In genomic region chr17:64837018-64837761, GRCh38 we compare ENCODE assay signal across 8 cellular contexts.
DNase-seq lines count a peak whose midpoint lies in the region; ATAC-seq and TF ChIP-seq lines count a peak whose summit lies in the region.
"Not testable (repeated sequence)": the region's sequence is repeated elsewhere in the genome, so short reads cannot be mapped to it uniquely, and the experiment has no call there.

No MANE protein-coding gene starts in this region.

- not testable (repeated sequence) for H3K36me3 Mint-ChIP-seq in Caco-2 (ENCODE audit: insufficient read depth, unreplicated experiment)

- intact Hi-C loops in Caco-2 (cut with micrococcal nuclease; ENCODE audit: unreplicated experiment) = not testable (repeated sequence)

- H3K9me3 ChIP-seq in Caco-2; OCI-LY1 (ENCODE audit: low read length); mononuclear cell (ENCODE audit: low read depth, low read length): not testable (repeated sequence)

- not testable (repeated sequence) for H3K4me1 ChIP-seq in Caco-2; OCI-LY1 (ENCODE audit: insufficient read depth, low read length, severe bottlenecking)
- H3K4me1 ChIP-seq in mononuclear cell (ENCODE audit: insufficient read depth, low read length) = peaks cover 50% of the 10 kb centered on the region

- H3K79me2 ChIP-seq in OCI-LY1 (ENCODE audit: insufficient read depth, low read length) = not testable (repeated sequence)

- ATAC-seq in GM21381 (IDR thresholded peaks at IDR 0.05; ENCODE audit: unreplicated experiment) = peak; percentile 94

- H4K20me1 ChIP-seq in OCI-LY1 (ENCODE audit: insufficient read depth, low read length) = not testable (repeated sequence)

- H3K4me3 Mint-ChIP-seq in Caco-2 (ENCODE audit: unreplicated experiment) = peak overlapping the region; percentile 88

- H3K27ac ChIP-seq in OCI-LY1 (ENCODE audit: low read depth, low read length, poor library complexity, severe bottlenecking) = not testable (repeated sequence)
- peak overlapping the region; percentile 87 for H3K27ac ChIP-seq in epithelial cell of prostate

- H3K4me3 ChIP-seq in Caco-2 (ENCODE audit: low read depth, low read length) = peak overlapping the region; percentile 69
- peak overlapping the region; percentile 91 for H3K4me3 ChIP-seq in OCI-LY1 (ENCODE audit: low read depth, low read length, poor library complexity, severe bottlenecking)
- H3K4me3 ChIP-seq in mononuclear cell (ENCODE audit: low read length) = peak overlapping the region; percentile 52

- peak overlapping the region; percentile 88 for H3K27ac Mint-ChIP-seq in Caco-2 (ENCODE audit: unreplicated experiment)

- H3F3A ChIP-seq in OCI-LY1 (ENCODE audit: insufficient read depth, low read length) = not testable (repeated sequence)

- H3K9ac ChIP-seq in OCI-LY1 (ENCODE audit: low read length) = peak overlapping the region; percentile 88

- H2AFZ ChIP-seq in OCI-LY1 (ENCODE audit: low read length) = not testable (repeated sequence)

- H3K27me3 ChIP-seq in Caco-2 (replicated peaks; ENCODE audit: control insufficient read depth, insufficient read depth, low read length); OCI-LY1 (ENCODE audit: insufficient read depth, low read length); mononuclear cell (ENCODE audit: insufficient read depth, low read length): not testable (repeated sequence)

- H3K9me3 Mint-ChIP-seq in Caco-2 (ENCODE audit: unreplicated experiment) = not testable (repeated sequence)

- peak; percentile 81 to 92 for DNase-seq in Caco-2
- DNase-seq in HT-29 (ENCODE audit: low spot score) = peak; percentile 79
- DNase-seq in activated T-cell treated with anti-CD3 and anti-CD28 coated beads for 24 hours (ENCODE audit: low read depth) = peak; percentile 80
- not testable (repeated sequence) for DNase-seq in epithelial cell of prostate (ENCODE audit: low read depth, low spot score)
- DNase-seq in stimulated activated CD8-positive, alpha-beta memory T cell treated with anti-CD3 and anti-CD28 coated beads, Interleukin-15, amount 100 ng/mL, for 4 hours (ENCODE audit: low read depth in 2 of 2) = peak; percentile 63 to 72

- TF ChIP-seq CTCF in Caco-2 (IDR thresholded peaks at IDR 0.05; ENCODE audit: insufficient read depth in 1 of 2, low read depth in 1 of 2, low read length in 1 of 2, severe bottlenecking in 1 of 2, unreplicated experiment in 1 of 2); OCI-LY1 (IDR thresholded peaks at IDR 0.05; ENCODE audit: low read length): not testable (repeated sequence)

- BruUV-seq in Caco-2 (replicated peaks; lab: Mats Ljungman, UMichigan) = TSS peak; percentile 82

- not testable (repeated sequence) for H3K36me3 ChIP-seq in Caco-2 (ENCODE audit: control insufficient read depth, insufficient read depth, low read length); OCI-LY1 (ENCODE audit: insufficient read depth, low read length)

- H3K4me2 ChIP-seq in OCI-LY1 (ENCODE audit: low read length) = peak overlapping the region; percentile 93

- CTCF ChIA-PET in Caco-2 (lab: Charles Lee) = interaction anchor here (0.7 kb wide), 1 partner anchor 67 kb away, joined by 3 read pairs; no protein-coding TSS in a partner anchor

- peaks cover 16% of the 10 kb centered on the region for H3K4me1 Mint-ChIP-seq in Caco-2 (ENCODE audit: low read depth, unreplicated experiment)

- POLR2A ChIA-PET in Caco-2 (lab: Charles Lee) = not testable (repeated sequence)

- H3K27me3 Mint-ChIP-seq in Caco-2 (ENCODE audit: insufficient read depth, unreplicated experiment) = not testable (repeated sequence)

- not testable (repeated sequence) for H3K9me2 ChIP-seq in OCI-LY1 (ENCODE audit: low read depth, low read length)
